1 cellular context compared by ENCODE assay signal in genomic region chr2:206765242-206766056, GRCh38.
TF ChIP-seq lines count a peak whose summit lies in the region.

Gene FASTKD2 (plus strand): TSS chr2:206765606. CDS start chr2:206766694, 1,088 bp downstream.
Gene MDH1B (minus strand): TSS chr2:206765328. CDS start chr2:206765271, 57 bp downstream.

TF ChIP-seq in SK-N-SH, 30 proteins besides CTCF, POLR2A, EP300 and RAD21 (continued from another document):
- TF ChIP-seq, protein P1, sequence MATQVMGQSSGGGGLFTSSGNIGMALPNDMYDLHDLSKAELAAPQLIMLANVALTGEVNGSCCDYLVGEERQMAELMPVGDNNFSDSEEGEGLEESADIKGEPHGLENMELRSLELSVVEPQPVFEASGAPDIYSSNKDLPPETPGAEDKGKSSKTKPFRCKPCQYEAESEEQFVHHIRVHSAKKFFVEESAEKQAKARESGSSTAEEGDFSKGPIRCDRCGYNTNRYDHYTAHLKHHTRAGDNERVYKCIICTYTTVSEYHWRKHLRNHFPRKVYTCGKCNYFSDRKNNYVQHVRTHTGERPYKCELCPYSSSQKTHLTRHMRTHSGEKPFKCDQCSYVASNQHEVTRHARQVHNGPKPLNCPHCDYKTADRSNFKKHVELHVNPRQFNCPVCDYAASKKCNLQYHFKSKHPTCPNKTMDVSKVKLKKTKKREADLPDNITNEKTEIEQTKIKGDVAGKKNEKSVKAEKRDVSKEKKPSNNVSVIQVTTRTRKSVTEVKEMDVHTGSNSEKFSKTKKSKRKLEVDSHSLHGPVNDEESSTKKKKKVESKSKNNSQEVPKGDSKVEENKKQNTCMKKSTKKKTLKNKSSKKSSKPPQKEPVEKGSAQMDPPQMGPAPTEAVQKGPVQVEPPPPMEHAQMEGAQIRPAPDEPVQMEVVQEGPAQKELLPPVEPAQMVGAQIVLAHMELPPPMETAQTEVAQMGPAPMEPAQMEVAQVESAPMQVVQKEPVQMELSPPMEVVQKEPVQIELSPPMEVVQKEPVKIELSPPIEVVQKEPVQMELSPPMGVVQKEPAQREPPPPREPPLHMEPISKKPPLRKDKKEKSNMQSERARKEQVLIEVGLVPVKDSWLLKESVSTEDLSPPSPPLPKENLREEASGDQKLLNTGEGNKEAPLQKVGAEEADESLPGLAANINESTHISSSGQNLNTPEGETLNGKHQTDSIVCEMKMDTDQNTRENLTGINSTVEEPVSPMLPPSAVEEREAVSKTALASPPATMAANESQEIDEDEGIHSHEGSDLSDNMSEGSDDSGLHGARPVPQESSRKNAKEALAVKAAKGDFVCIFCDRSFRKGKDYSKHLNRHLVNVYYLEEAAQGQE (IDR thresholded peaks at IDR 0.05; ENCODE audit: low read depth, low read length), result peak; percentile 66; the same call in 1 of the 2 replicates
- peak; percentile 96 for TF ChIP-seq SIN3A (IDR thresholded peaks at IDR 0.05; ENCODE audit: borderline replicate concordance, low read depth, low read length)
- peak; percentile 99 for TF ChIP-seq CHD2 (IDR thresholded peaks at IDR 0.05; ENCODE audit: low read length, partially characterized antibody)
- TF ChIP-seq POLR2AphosphoS5 (IDR thresholded peaks at IDR 0.05; ENCODE audit: low read depth, low read length), result peak; percentile 82
- TF ChIP-seq EZH2phosphoT487 (IDR thresholded peaks at IDR 0.05; ENCODE audit: borderline replicate concordance, low read depth), result no peak
